In genomic region chr10:50540826-50541122, GRCh38 we compare ENCODE assay signal across 13 cellular contexts.
DNase-seq lines count a peak whose midpoint lies in the region; ATAC-seq and TF ChIP-seq lines count a peak whose summit lies in the region.
"Had no signal": no experiment of that assay in that cellular context is flagged by ENCODE, and none has a peak within 500 bp of the region (broad histone marks: within the 10 kb centered on the region; RNA-seq: fewer than 3 reads in every experiment).

No MANE protein-coding gene starts in this region.

- intact Hi-C loops in dorsolateral prefrontal cortex (cut with DNase I) = no loop called here

- H3K9me3 Mint-ChIP-seq in activated naive CD4-positive, alpha-beta T cell treated with anti-CD3 and anti-CD28 coated beads, Interleukin-2, amount 50 U/mL, for 72 hours = no peaks in the 10 kb centered on the region

- peaks cover 0 to 7% of the 10 kb centered on the region in 2 donors for H3K36me3 Mint-ChIP-seq in activated naive CD4-positive, alpha-beta T cell treated with anti-CD3 and anti-CD28 coated beads, Interleukin-2, amount 50 U/mL, for 72 hours

- TF ChIP-seq CTCF in GM12865 (IDR thresholded peaks at IDR 0.05; ENCODE audit: insufficient read depth, low read depth, low read length, missing control alignments) = no peak
- no peak for TF ChIP-seq CTCF in dorsolateral prefrontal cortex (IDR thresholded peaks at IDR 0.05 in 54 of 56, conservative IDR thresholded peaks at IDR 0.05 in 2 of 56; ENCODE audit: low read depth in 1 of 56, partially characterized antibody in 56 of 56)

- H3K27ac ChIP-seq in dorsolateral prefrontal cortex = peak overlapping the region in 24 of 59 donors; percentile 3 to 96 (median 86)
- H3K27ac ChIP-seq: coronary artery, WERI-Rb-1 had no signal

- H3K27ac Mint-ChIP-seq in activated naive CD4-positive, alpha-beta T cell treated with anti-CD3 and anti-CD28 coated beads, Interleukin-2, amount 50 U/mL, for 72 hours = peak overlapping the region; percentile 71 to 92

- peak overlapping the region; percentile 71 for H3K4me3 ChIP-seq in GM12865 (ENCODE audit: low read depth, low read length)
- H3K4me3 ChIP-seq in dorsolateral prefrontal cortex = no peak overlapping the region
- H3K4me3 ChIP-seq: coronary artery had no signal

- DNase-seq in GM12865 (ENCODE audit: low read depth) (peak; percentile 21), NCI-H1092 (lab: John Stamatoyannopoulos, UW) (no peak), dorsolateral prefrontal cortex (no peak), KG1 (lab: John Stamatoyannopoulos, UW) (no peak)
- no peak for DNase-seq in activated naive CD4-positive, alpha-beta T cell treated with anti-CD3 and anti-CD28 coated beads, Interleukin-2, amount 50 U/mL, for 72 hours (ENCODE audit: low spot score in 2 of 2)
- no peak for DNase-seq in stimulated activated CD4-positive, alpha-beta T cell treated with anti-CD3 and anti-CD28 coated beads, Interleukin-12 subunit alpha, Interleukin-12 subunit beta, amount 100 ng/mL, for 4 hours
- DNase-seq: kidney glomerular epithelial cell, NCI-H510A treated with DMSO at 0.1 percent for 48 hours, RPMI8226, WERI-Rb-1 had no signal

- H3K27me3 ChIP-seq in dorsolateral prefrontal cortex = no peaks in the 10 kb centered on the region

- ATAC-seq in GM19452 (IDR thresholded peaks at IDR 0.05; ENCODE audit: unreplicated experiment) (peak; percentile 14), HG03066 (IDR thresholded peaks at IDR 0.05; ENCODE audit: low read depth, unreplicated experiment) (peak; percentile 2)
- ATAC-seq in activated naive CD4-positive, alpha-beta T cell treated with anti-CD3 and anti-CD28 coated beads, Interleukin-2, amount 50 U/mL, for 72 hours = peak; percentile 60 to 76

Comparison
In these comparisons a context has a peak if more than half of its experiments do, and no peak if none do; other contexts are left out.
1. ATAC-seq: peak in every context shown above with its lines; median percentile 68 in activated naive CD4-positive, alpha-beta T cell treated with anti-CD3 and anti-CD28 coated beads, Interleukin-2, amount 50 U/mL, for 72 hours; 14 in GM19452; 2 in HG03066.